Comparison of ENCODE assay signal across 11 cellular contexts in the genomic region with DNA sequence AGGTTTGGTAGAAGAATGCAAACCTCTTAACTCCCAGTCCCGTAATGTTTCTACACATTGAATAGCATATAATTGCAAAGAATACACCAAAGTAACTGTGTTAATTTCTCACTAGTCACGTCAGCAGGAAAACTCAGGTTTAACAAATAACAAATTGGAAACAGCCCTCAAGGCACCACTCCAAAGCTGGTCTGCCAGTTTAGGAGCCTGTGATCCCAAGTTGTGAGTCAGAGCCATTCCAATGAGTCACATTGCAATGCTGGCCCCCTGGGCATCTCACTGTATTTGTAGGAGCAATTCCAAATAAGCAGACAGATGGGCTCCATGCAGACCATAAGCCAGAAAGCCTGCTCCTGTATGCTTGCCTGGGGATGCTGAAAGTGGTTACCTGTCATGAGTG.
DNase-seq lines count a peak whose midpoint lies in the region; ATAC-seq, FAIRE-seq and TF ChIP-seq lines count a peak whose summit lies in the region.
"Had no signal": no experiment of that assay in that cellular context is flagged by ENCODE, and none has a peak within 500 bp of the region (broad histone marks: within the 10 kb centered on the region; RNA-seq: fewer than 3 reads in every experiment).

No MANE protein-coding gene starts in this region.

- no peak overlapping the region for H3K27ac ChIP-seq in lower lobe of right lung
- H3K27ac ChIP-seq: ovary had no signal

- H3K36me3 ChIP-seq in bronchial epithelial cell (ENCODE audit: control insufficient read depth, insufficient read depth, low read length) (no peaks in the 10 kb centered on the region), lower lobe of right lung (no peaks in the 10 kb centered on the region)
- H3K36me3 ChIP-seq: ovary had no signal

- peak; percentile 89 for FAIRE-seq in bronchial epithelial cell (lab: Jason Lieb, UNC)

- no peak for TF ChIP-seq CTCF in AG09309 (IDR thresholded peaks at IDR 0.05; ENCODE audit: control insufficient read depth, insufficient read depth, low read depth, low read length, missing control alignments)
- TF ChIP-seq CTCF in bronchial epithelial cell (IDR thresholded peaks at IDR 0.05; ENCODE audit: insufficient read depth, low read length, severe bottlenecking) = no peak
- no peak for TF ChIP-seq CTCF in lower lobe of right lung (IDR thresholded peaks at IDR 0.05)
- TF ChIP-seq CTCF in GM10248 (IDR thresholded peaks at IDR 0.05; ENCODE audit: control extremely low read depth, extremely low read depth, low read depth, missing control alignments) = no peak

- peak; percentile 80 for DNase-seq in AG09309 (ENCODE audit: low read depth)
- DNase-seq in M059J (ENCODE audit: low read depth) = peak; percentile 98
- peak; percentile 96 for DNase-seq in bronchial epithelial cell (ENCODE audit: low read depth)
- DNase-seq in lower lobe of right lung = no peak
- DNase-seq in GM10248 (ENCODE audit: extremely low spot score) = no peak
- no peak for DNase-seq in OCI-M2 (lab: John Stamatoyannopoulos, UW; ENCODE audit: unreplicated experiment)
- DNase-seq: activated T-cell treated with anti-CD3 and anti-CD28 coated beads, Interleukin-2, amount 50 U/mL, for 1 hour; CD4-positive, alpha-beta T cell; ovary had no signal

- H3K9me3 ChIP-seq in lower lobe of right lung = no peaks in the 10 kb centered on the region
- H3K9me3 ChIP-seq: ovary had no signal

- H3K4me3 ChIP-seq in AG09309 (ENCODE audit: control insufficient read depth, low read depth, low read length) (no peak overlapping the region), bronchial epithelial cell (ENCODE audit: low read depth, low read length) (no peak overlapping the region), lower lobe of right lung (no peak overlapping the region)
- H3K4me3 ChIP-seq: ovary had no signal

- intact Hi-C loops in lower lobe of right lung (cut with DNase I) = no loop called here

- no peaks in the 10 kb centered on the region for H3K4me1 ChIP-seq in lower lobe of right lung

- H3K27me3 ChIP-seq in bronchial epithelial cell (ENCODE audit: control insufficient read depth, insufficient read depth, low read length) (no peaks in the 10 kb centered on the region), lower lobe of right lung (ENCODE audit: low read depth) (no peaks in the 10 kb centered on the region)
- H3K27me3 ChIP-seq: ovary had no signal

- ATAC-seq in lower lobe of right lung (peak; percentile 21 to 49), HG02759 (IDR thresholded peaks at IDR 0.05; ENCODE audit: unreplicated experiment) (no peak), GM21529 (IDR thresholded peaks at IDR 0.05; ENCODE audit: unreplicated experiment) (no peak)

- CTCF ChIA-PET in GM10248 (lab: Yijun Ruan, JAX) = no interaction called here

- POLR2A ChIA-PET in GM10248 (lab: Yijun Ruan, JAX) = no interaction called here

Comparison
In these comparisons a context has a peak if more than half of its experiments do, and no peak if none do; other contexts are left out.
1. DNase-seq: peak in AG09309 (single experiment), M059J (single experiment) and bronchial epithelial cell (single experiment); none in lower lobe of right lung (single experiment), GM10248 (single experiment) and OCI-M2 (single experiment).
2. ATAC-seq: peak in lower lobe of right lung (2 of 2); none in HG02759 (single experiment) and GM21529 (single experiment).